Comparison of ENCODE assay signal across 8 cellular contexts in genomic region chr22:37244114-37244921, GRCh38. TPM values are rescaled to one million over a fixed set of nuclear protein-coding genes. Genes with fewer than 3 reads are reported as not detected.
DNase-seq lines count a peak whose midpoint lies in the region; ATAC-seq and TF ChIP-seq lines count a peak whose summit lies in the region.

Gene RAC2, minus strand, starts transcription at chr22:37244269. Its CDS starts 121 bp downstream, at chr22:37244148.

- in situ Hi-C loops in HAP-1 (cut with MboI; ENCODE audit: low sequenced_read_pairs): no loop called here

- H3K9me3 Mint-ChIP-seq in activated CD8-positive, alpha-beta memory T cell treated with anti-CD3 and anti-CD28 coated beads, Interleukin-2, amount 10 ng/mL, durations not matched to agents 7 days and 5 days (ENCODE audit: low read depth): no peaks in the 10 kb centered on the region

- no peak within 1 kb of the TSS for H2BK12ac ChIP-seq in neuronal stem cell (ENCODE audit: low read length)

- CTCF ChIA-PET in activated CD8-positive, alpha-beta memory T cell treated with anti-CD3 and anti-CD28 coated beads, Interleukin-2, amount 10 ng/mL, durations not matched to agents 7 days and 5 days (lab: Charles Lee): interaction anchor here (0.8 to 9.9 kb wide), 23 partner anchors 9 to 322 kb away, joined by 3 to 112 read pairs (median 5); partner anchors contain the start of genes CYTH4 and MFNG

- H4K8ac ChIP-seq in neuronal stem cell (ENCODE audit: low read depth, low read length): no peak within 1 kb of the TSS

- peak within 1 kb of the TSS; percentile 49 for H2AFZ ChIP-seq in neuronal stem cell (ENCODE audit: low read length)

- peak within 1 kb of the TSS; percentile 44 for H3K18ac ChIP-seq in neuronal stem cell (ENCODE audit: low read length)

- H3K14ac ChIP-seq in neuronal stem cell (ENCODE audit: low read length): peak within 1 kb of the TSS; percentile 86

- H3K27ac ChIP-seq in neuronal stem cell (replicated peaks; ENCODE audit: low read length) (no peak within 1 kb of the TSS), thymus (ENCODE audit: low read depth) (peak within 1 kb of the TSS; percentile 83)

- peak within 1 kb of the TSS; percentile 100 for H3K4me3 Mint-ChIP-seq in activated CD8-positive, alpha-beta memory T cell treated with anti-CD3 and anti-CD28 coated beads, Interleukin-2, amount 10 ng/mL, durations not matched to agents 7 days and 5 days

- no peak within 1 kb of the TSS for H3K4me2 ChIP-seq in neuronal stem cell (ENCODE audit: insufficient read depth, low read length, poor library complexity, severe bottlenecking)

- ATAC-seq in activated CD8-positive, alpha-beta memory T cell treated with anti-CD3 and anti-CD28 coated beads, Interleukin-2, amount 10 ng/mL, durations not matched to agents 7 days and 5 days: peak; percentile 60

- H3K4me1 ChIP-seq in HAP-1: no peaks in the 10 kb centered on the region
- H3K4me1 ChIP-seq in neuronal stem cell (ENCODE audit: control insufficient read depth in 2 of 2, insufficient read depth in 1 of 2, low read depth in 1 of 2, low read length in 2 of 2): peaks cover 7 to 9% of the 10 kb centered on the region in 2 donors
- H3K4me1 ChIP-seq in thymus (ENCODE audit: control insufficient read depth, insufficient read depth, low read length): peaks cover 32% of the 10 kb centered on the region

- H3K27me3 Mint-ChIP-seq in activated CD8-positive, alpha-beta memory T cell treated with anti-CD3 and anti-CD28 coated beads, Interleukin-2, amount 10 ng/mL, durations not matched to agents 7 days and 5 days: no peaks in the 10 kb centered on the region

- no peak within 1 kb of the TSS for H3K4ac ChIP-seq in neuronal stem cell (ENCODE audit: low read length)

- peak within 1 kb of the TSS; percentile 69 for H2BK15ac ChIP-seq in neuronal stem cell (ENCODE audit: low read length)

- no peak within 1 kb of the TSS for H2BK120ac ChIP-seq in neuronal stem cell (ENCODE audit: low read depth, low read length)

- no peaks in the 10 kb centered on the region; the same call in 1 of the 2 replicates for H3K27me3 ChIP-seq in HAP-1 (ENCODE audit: low read depth)
- peaks cover 0 to 17% (median 0%) of the 10 kb centered on the region in 3 experiments for H3K27me3 ChIP-seq in neuronal stem cell (ENCODE audit: control insufficient read depth in 3 of 3, insufficient read depth in 3 of 3, low read depth in 1 of 3, low read length in 3 of 3)
- H3K27me3 ChIP-seq in thymus (ENCODE audit: control insufficient read depth, insufficient read depth): no peaks in the 10 kb centered on the region

- WGBS in neuronal stem cell (ENCODE audit: extremely low coverage in 2 of 2, insufficient read length in 2 of 2, insufficient replicate concordance in 1 of 2), 2 donors: no CpG with 5 or more reads among the region's 23 CpGs
- 3% methylated on average over 23 of the region's 23 CpGs for WGBS in thymus

- H3K4me3 ChIP-seq in HAP-1: peak within 1 kb of the TSS; percentile 20
- H3K4me3 ChIP-seq in epithelial cell of proximal tubule (ENCODE audit: low read depth, low read length): peak within 1 kb of the TSS; percentile 65
- H3K4me3 ChIP-seq in neuronal stem cell (ENCODE audit: low read length in 2 of 2): no peak within 1 kb of the TSS
- peak within 1 kb of the TSS; percentile 90 for H3K4me3 ChIP-seq in thymus (ENCODE audit: low read length)

- peak within 1 kb of the TSS; percentile 75 for H3K23ac ChIP-seq in neuronal stem cell (ENCODE audit: low read depth, low read length, poor library complexity)

- peak within 1 kb of the TSS; percentile 98 for H3K27ac Mint-ChIP-seq in activated CD8-positive, alpha-beta memory T cell treated with anti-CD3 and anti-CD28 coated beads, Interleukin-2, amount 10 ng/mL, durations not matched to agents 7 days and 5 days

- peak; percentile 80 for DNase-seq in GM03348 (ENCODE audit: low spot score)
- peak in 1 of 2 experiments; percentile 71 for DNase-seq in HAP-1 (ENCODE audit: low spot score in 2 of 2)
- peak; percentile 97 for DNase-seq in NOMO-1 treated with dmso at 0.1 percent for 144 hours (lab: John Stamatoyannopoulos, UW; ENCODE audit: unreplicated experiment)
- peak; percentile 97 for DNase-seq in activated CD8-positive, alpha-beta memory T cell treated with anti-CD3 and anti-CD28 coated beads, Interleukin-2, amount 10 ng/mL, durations not matched to agents 7 days and 5 days
- DNase-seq in epithelial cell of proximal tubule (ENCODE audit: low read depth): no peak
- no peak for DNase-seq in neuronal stem cell (ENCODE audit: low spot score)
- DNase-seq in NCI-H1048 (lab: John Stamatoyannopoulos, UW): no peak

- no peaks in the 10 kb centered on the region for H3K79me1 ChIP-seq in neuronal stem cell (ENCODE audit: low read depth, low read length)

- peaks cover 41% of the 10 kb centered on the region for H3K36me3 Mint-ChIP-seq in activated CD8-positive, alpha-beta memory T cell treated with anti-CD3 and anti-CD28 coated beads, Interleukin-2, amount 10 ng/mL, durations not matched to agents 7 days and 5 days

- no peak within 1 kb of the TSS for H3K9ac ChIP-seq in neuronal stem cell (ENCODE audit: low read depth, low read length, poor library complexity)

- H3K36me3 ChIP-seq in HAP-1 (replicated peaks): no peaks in the 10 kb centered on the region
- no peaks in the 10 kb centered on the region for H3K36me3 ChIP-seq in neuronal stem cell (replicated peaks in 1 of 2; ENCODE audit: control insufficient read depth in 2 of 2, insufficient read depth in 2 of 2, low read length in 2 of 2)
- H3K36me3 ChIP-seq in thymus (ENCODE audit: control insufficient read depth, insufficient read depth): peaks cover 27% of the 10 kb centered on the region

- peak within 1 kb of the TSS; percentile 95 for H2AK5ac ChIP-seq in neuronal stem cell (ENCODE audit: low read depth, low read length)

- H3K9me3 ChIP-seq in HAP-1 (no peaks in the 10 kb centered on the region), neuronal stem cell (replicated peaks in 1 of 2; ENCODE audit: control insufficient read depth in 2 of 2, insufficient read depth in 1 of 2, low read depth in 1 of 2, low read length in 2 of 2) (no peaks in the 10 kb centered on the region), thymus (ENCODE audit: control insufficient read depth) (no peaks in the 10 kb centered on the region)

- peak within 1 kb of the TSS; percentile 83 for H2BK5ac ChIP-seq in neuronal stem cell (ENCODE audit: low read length)

- H3K4me1 Mint-ChIP-seq in activated CD8-positive, alpha-beta memory T cell treated with anti-CD3 and anti-CD28 coated beads, Interleukin-2, amount 10 ng/mL, durations not matched to agents 7 days and 5 days: peaks cover 49% of the 10 kb centered on the region

- no peak for TF ChIP-seq CTCF in epithelial cell of proximal tubule (conservative IDR thresholded peaks at IDR 0.05; ENCODE audit: low read depth, low read length)

- no peak within 1 kb of the TSS for H4K91ac ChIP-seq in neuronal stem cell (ENCODE audit: low read depth, low read length, poor library complexity)

RNA-seq across cellular contexts. Expression of gene RAC2, which starts in this region (rescaled TPM):
- total RNA-seq in activated CD8-positive, alpha-beta memory T cell treated with anti-CD3 and anti-CD28 coated beads, Interleukin-2, amount 10 ng/mL, durations not matched to agents 7 days and 5 days: 100 to 1,000 TPM; 834 to 907 TPM
- total RNA-seq in epithelial cell of proximal tubule: 51.9 and 58.2 TPM in 2 replicates
- 1.2 TPM for polyA plus RNA-seq in neuronal stem cell (2013, experiment 1 of 2)
- 1.1 TPM for polyA plus RNA-seq in neuronal stem cell (2013, experiment 2 of 2)
- 206 TPM for polyA plus RNA-seq in thymus

Comparison
In these comparisons a context has a peak if more than half of its experiments do, and no peak if none do; other contexts are left out.
1. RNA of gene RAC2 (total RNA-seq): 834 to 907 TPM in activated CD8-positive, alpha-beta memory T cell treated with anti-CD3 and anti-CD28 coated beads, Interleukin-2, amount 10 ng/mL, durations not matched to agents 7 days and 5 days; 51.9 to 58.2 TPM in epithelial cell of proximal tubule; every median in the first group is over 10 times any median in the second.
2. DNase-seq: peak in GM03348 (single experiment), NOMO-1 treated with dmso at 0.1 percent for 144 hours (single experiment) and activated CD8-positive, alpha-beta memory T cell treated with anti-CD3 and anti-CD28 coated beads, Interleukin-2, amount 10 ng/mL, durations not matched to agents 7 days and 5 days (single experiment); none in epithelial cell of proximal tubule (single experiment), neuronal stem cell (single experiment) and NCI-H1048 (single experiment).
3. H3K4me3 ChIP-seq: peak in HAP-1 (single experiment), epithelial cell of proximal tubule (single experiment) and thymus (single experiment); none in neuronal stem cell (0 of 2).